ENCODE assay signal across 11 cellular contexts in the genomic region with DNA sequence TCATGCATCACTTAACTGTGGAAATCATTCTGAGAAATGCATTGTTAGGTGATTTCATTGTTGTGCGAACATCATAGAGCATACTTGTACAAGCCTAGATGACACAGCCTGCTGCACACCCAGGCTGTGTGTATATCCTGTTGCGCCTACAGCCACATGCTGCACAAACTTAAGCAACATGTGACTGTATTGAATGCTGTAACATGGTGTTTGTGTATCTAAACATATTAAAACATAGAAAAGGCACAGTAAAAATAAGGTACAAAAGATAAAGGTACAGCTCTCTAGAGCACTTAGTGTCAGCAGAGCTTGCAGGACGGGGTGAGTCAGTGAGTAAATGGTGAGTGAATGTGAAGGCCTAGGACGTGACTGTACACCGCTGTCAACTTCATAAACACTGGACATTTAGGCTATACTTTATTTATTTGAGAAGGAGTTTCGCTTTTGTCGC.
A peak's percentile ranks its signal among the peaks of the same experiment; 100 is the strongest.
DNase-seq lines count a peak whose midpoint lies in the region; ATAC-seq, FAIRE-seq and TF ChIP-seq lines count a peak whose summit lies in the region.
"Had no signal": no experiment of that assay in that cellular context is flagged by ENCODE, and none has a peak within 500 bp of the region (broad histone marks: within the 10 kb centered on the region; RNA-seq: fewer than 3 reads in every experiment).

No MANE protein-coding gene starts in this region.

- no peaks in the 10 kb centered on the region for H3K36me3 ChIP-seq in adipocyte (ENCODE audit: control insufficient read depth, insufficient read depth, low read length, severe bottlenecking)
- H3K36me3 ChIP-seq: heart right ventricle had no signal

- H3K9me3 ChIP-seq in adipocyte (ENCODE audit: control insufficient read depth, low read length): no peaks in the 10 kb centered on the region
- H3K9me3 ChIP-seq: heart right ventricle had no signal

- H3K4me3 ChIP-seq in adipocyte (ENCODE audit: low read length): no peak overlapping the region
- H3K4me3 ChIP-seq: heart right ventricle had no signal

- in situ Hi-C loops in ACHN (cut with HindIII; ENCODE audit: low pct_ligation_motif_present, low pct_unique_long_range_greater_than_20kb, low sequenced_read_pairs): no loop called here

- DNase-seq in ACHN: peak; percentile 75
- DNase-seq in H54 (ENCODE audit: insufficient read length, low spot score): peak; percentile 63
- peak; percentile 51 for DNase-seq in adipocyte (ENCODE audit: low read depth)
- peak; percentile 73 for DNase-seq in kidney tubule cell (ENCODE audit: low spot score)
- no peak for DNase-seq in NCI-H345 treated with DMSO at 0.1 percent for 48 hours (lab: John Stamatoyannopoulos, UW; ENCODE audit: unreplicated experiment)
- DNase-seq in NCI-H1694 treated with DMSO at 0.1 percent for 48 hours (lab: John Stamatoyannopoulos, UW): no peak
- DNase-seq: GDM1, heart right ventricle, NCI-H69 had no signal

- FAIRE-seq in H54 (lab: Jason Lieb, UNC): peak; percentile 27

- no peak for TF ChIP-seq POLR2A in H54 (IDR thresholded peaks at IDR 0.05; ENCODE audit: low read depth, low read length)

- ATAC-seq in HG03095 (IDR thresholded peaks at IDR 0.05; ENCODE audit: unreplicated experiment) (no peak), HG02642 (IDR thresholded peaks at IDR 0.05; ENCODE audit: poor library complexity, unreplicated experiment) (no peak)
- ATAC-seq: heart right ventricle had no signal

- peaks cover 48% of the 10 kb centered on the region for H3K4me1 ChIP-seq in adipocyte (ENCODE audit: control insufficient read depth, insufficient read depth, low read length)

- H3K9ac ChIP-seq in adipocyte (ENCODE audit: low read length): no peak overlapping the region

- H3K27me3 ChIP-seq in adipocyte (replicated peaks; ENCODE audit: control insufficient read depth, insufficient read depth, low read length): no peaks in the 10 kb centered on the region
- H3K27me3 ChIP-seq: heart right ventricle had no signal

Comparison
In these comparisons a context has a peak if more than half of its experiments do, and no peak if none do; other contexts are left out.
1. DNase-seq: peak in ACHN (single experiment), H54 (single experiment), adipocyte (single experiment) and kidney tubule cell (single experiment); none in NCI-H345 treated with DMSO at 0.1 percent for 48 hours (single experiment) and NCI-H1694 treated with DMSO at 0.1 percent for 48 hours (single experiment).